8 cellular contexts compared by ENCODE assay signal in genomic region chr11:58578136-58578634, GRCh38. TPM values are rescaled to one million over a fixed set of nuclear protein-coding genes. Genes with fewer than 3 reads are reported as not detected.
DNase-seq lines count a peak whose midpoint lies in the region; ATAC-seq, FAIRE-seq and TF ChIP-seq lines count a peak whose summit lies in the region.

No MANE protein-coding gene starts in this region.

- TF ChIP-seq POLR2A in endothelial cell of umbilical vein (IDR thresholded peaks at IDR 0.05; ENCODE audit: low read depth, low read length) = peak; percentile 19

- POLR2A ChIA-PET in endothelial cell of umbilical vein (lab: Charles Lee) = no interaction called here

- intact Hi-C loops in endothelial cell of umbilical vein (cut with micrococcal nuclease) = loop anchor here (1.0 to 10.0 kb wide), 8 partner anchors 49 to 1263 kb away; partner anchors contain the start of genes FAM111B, MED19 and TMX2

- peaks cover 58% of the 10 kb centered on the region for H3K4me1 ChIP-seq in OCI-LY1 (ENCODE audit: insufficient read depth, low read length, severe bottlenecking)
- peaks cover 51% of the 10 kb centered on the region for H3K4me1 ChIP-seq in endothelial cell of umbilical vein (ENCODE audit: control insufficient read depth, extremely low read depth, insufficient read depth, low read length)
- H3K4me1 ChIP-seq in mesodermal cell (ENCODE audit: control insufficient read depth, insufficient read depth, low read length, poor library complexity, severe bottlenecking) = peaks cover 7% of the 10 kb centered on the region

- no peak for ATAC-seq in HG03280 (IDR thresholded peaks at IDR 0.05; ENCODE audit: unreplicated experiment)

- no peaks in the 10 kb centered on the region for H3K9me3 ChIP-seq in OCI-LY1 (ENCODE audit: low read length)
- no peaks in the 10 kb centered on the region for H3K9me3 ChIP-seq in endothelial cell of umbilical vein (replicated peaks; ENCODE audit: control insufficient read depth, insufficient read depth, low read length)
- no peaks in the 10 kb centered on the region for H3K9me3 ChIP-seq in mesodermal cell (ENCODE audit: control insufficient read depth, low read length)

- FAIRE-seq in endothelial cell of umbilical vein (lab: Jason Lieb, UNC) = peak; percentile 95

- BruUV-seq in endothelial cell of umbilical vein (replicated peaks; lab: Mats Ljungman, UMichigan) = no TSS peak

- H4K20me1 ChIP-seq in OCI-LY1 (ENCODE audit: insufficient read depth, low read length) (no peaks in the 10 kb centered on the region), endothelial cell of umbilical vein (replicated peaks; ENCODE audit: control insufficient read depth, extremely low read depth, insufficient read depth, low read length) (no peaks in the 10 kb centered on the region)

- H3K27me3 ChIP-seq in OCI-LY1 (ENCODE audit: insufficient read depth, low read length) (no peaks in the 10 kb centered on the region), endothelial cell of umbilical vein (ENCODE audit: control insufficient read depth in 2 of 2, insufficient read depth in 2 of 2, low read length in 2 of 2) (no peaks in the 10 kb centered on the region)

- no peaks in the 10 kb centered on the region for H3K9me2 ChIP-seq in OCI-LY1 (ENCODE audit: low read depth, low read length)

- peaks cover 67% of the 10 kb centered on the region for H3K79me2 ChIP-seq in OCI-LY1 (ENCODE audit: insufficient read depth, low read length)
- H3K79me2 ChIP-seq in endothelial cell of umbilical vein (ENCODE audit: control insufficient read depth, insufficient read depth, low read length) = peaks cover 37% of the 10 kb centered on the region

- 0% methylated on average over 16 to 25 of the region's 33 CpGs for WGBS in mesodermal cell (ENCODE audit: insufficient coverage in 2 of 2), 2 experiments

- H3K9ac ChIP-seq in OCI-LY1 (ENCODE audit: low read length) (peak overlapping the region; percentile 92), endothelial cell of umbilical vein (replicated peaks; ENCODE audit: extremely low read depth, insufficient read depth, low read length) (peak overlapping the region; percentile 100)

- H2AFZ ChIP-seq in OCI-LY1 (ENCODE audit: low read length) (no peak overlapping the region), endothelial cell of umbilical vein (ENCODE audit: low read depth, low read length) (peak overlapping the region; percentile 12)

- H3K27ac ChIP-seq in OCI-LY1 (ENCODE audit: low read depth, low read length, poor library complexity, severe bottlenecking) (peak overlapping the region; percentile 99), endothelial cell of umbilical vein (ENCODE audit: insufficient read depth, low read depth, low read length) (peak overlapping the region; percentile 99), mesodermal cell (ENCODE audit: low read depth, low read length, severe bottlenecking) (peak overlapping the region; percentile 100)

- H3K4me2 ChIP-seq in OCI-LY1 (ENCODE audit: low read length) = peak overlapping the region; percentile 95
- H3K4me2 ChIP-seq in endothelial cell of umbilical vein (ENCODE audit: insufficient read depth, low read length) = peak overlapping the region; percentile 78

- CTCF ChIA-PET in endothelial cell of umbilical vein (lab: Charles Lee) = interaction anchor here (0.9 to 5.8 kb wide), 6 partner anchors 10 to 580 kb away, joined by 3 to 62 read pairs (median 6); no protein-coding TSS in a partner anchor

- no peaks in the 10 kb centered on the region for H3K9me1 ChIP-seq in endothelial cell of umbilical vein (replicated peaks; ENCODE audit: control insufficient read depth, extremely low read depth, insufficient read depth, low read length)

- dilution Hi-C loops in endothelial cell of umbilical vein (cut with MboI; ENCODE audit: extremely low pct_ligation_motif_present, low sequenced_read_pairs) = no loop called here

- DNase-seq in Daoy (ENCODE audit: low read depth) (peak; percentile 96), HuH-7.5 (ENCODE audit: low spot score) (peak; percentile 9), activated T-cell treated with anti-CD3 and anti-CD28 coated beads for 4 hours (peak; percentile 86), endothelial cell of umbilical vein (ENCODE audit: low read depth, low spot score) (peak; percentile 99)
- DNase-seq in stimulated activated CD8-positive, alpha-beta memory T cell treated with anti-CD3 and anti-CD28 coated beads, Interleukin-15, amount 100 ng/mL, for 24 hours (ENCODE audit: low read depth) = peak; percentile 78

- H3F3A ChIP-seq in OCI-LY1 (ENCODE audit: insufficient read depth, low read length) = 0 out of 2 replicates have a peak, but pooled peaks cover 3% of the 10 kb centered on the region

- TF ChIP-seq CTCF in OCI-LY1 (IDR thresholded peaks at IDR 0.05; ENCODE audit: low read length) = no peak
- no peak for TF ChIP-seq CTCF in endothelial cell of umbilical vein (IDR thresholded peaks at IDR 0.05; ENCODE audit: extremely low read depth in 1 of 2, insufficient read depth in 1 of 2, low read depth in 1 of 2, low read length in 2 of 2)

- peaks cover 17% of the 10 kb centered on the region for H3K36me3 ChIP-seq in OCI-LY1 (ENCODE audit: insufficient read depth, low read length)
- no peaks in the 10 kb centered on the region for H3K36me3 ChIP-seq in endothelial cell of umbilical vein (ENCODE audit: control insufficient read depth in 2 of 2, extremely low read depth in 1 of 2, insufficient read depth in 2 of 2, low read length in 2 of 2)
- H3K36me3 ChIP-seq in mesodermal cell (ENCODE audit: control insufficient read depth, insufficient read depth, low read length) = no peaks in the 10 kb centered on the region

- peak overlapping the region; percentile 73 for H3K4me3 ChIP-seq in OCI-LY1 (ENCODE audit: low read depth, low read length, poor library complexity, severe bottlenecking)
- H3K4me3 ChIP-seq in endothelial cell of umbilical vein (replicated peaks in 1 of 3; ENCODE audit: insufficient read depth in 1 of 3, low read depth in 1 of 3, low read length in 3 of 3) = peak overlapping the region; percentile 59 to 85 (median 59)
- H3K4me3 ChIP-seq in mesodermal cell (ENCODE audit: extremely low read depth, insufficient read depth, low read length, poor library complexity, severe bottlenecking) = peak overlapping the region; percentile 86

TF ChIP-seq in endothelial cell of umbilical vein, 7 proteins besides CTCF, POLR2A, EP300 and RAD21:
- no peak for TF ChIP-seq EZH2 (IDR thresholded peaks at IDR 0.05; ENCODE audit: borderline replicate concordance, low read depth, low read length, severe bottlenecking)
- peak; percentile 25 for TF ChIP-seq JUN (IDR thresholded peaks at IDR 0.05; ENCODE audit: borderline replicate concordance, insufficient read depth, insufficient read length, low read depth)
TF ChIP-seq in endothelial cell of umbilical vein: peak in this region for 1.

RNA-seq across cellular contexts. Expression of gene ZFP91, which starts 0.7 kb away (rescaled TPM):
- 44.6 and 50.5 TPM in 2 replicates for total RNA-seq in Daoy (2014; rRNA removed; shearing (Covaris generic))
- 51.0 and 52.0 TPM in 2 replicates for total RNA-seq in endothelial cell of umbilical vein
- polyA plus RNA-seq in endothelial cell of umbilical vein = 13.3 and 20.2 TPM in 2 replicates
- 17.8 and 18.3 TPM in 2 replicates for polyA plus RNA-seq in endothelial cell of umbilical vein (2011; cell fraction: cytosol; rRNA removed)
- polyA plus RNA-seq in endothelial cell of umbilical vein (2011; cell fraction: nucleus; rRNA removed) = 21.5 and 33.6 TPM in 2 replicates
- 28.3 and 40.7 TPM in 2 replicates for polyA plus RNA-seq in endothelial cell of umbilical vein (2012)
- 35.3 and 36.9 TPM in 2 replicates for polyA minus RNA-seq in endothelial cell of umbilical vein
- 29.9 TPM for polyA minus RNA-seq in endothelial cell of umbilical vein (2011; cell fraction: cytosol; rRNA and poly(A)+ RNA removed)
- polyA minus RNA-seq in endothelial cell of umbilical vein (2011; cell fraction: nucleus; rRNA and poly(A)+ RNA removed) = 26.0 and 35.7 TPM in 2 replicates
- 29.4 TPM for polyA plus RNA-seq in mesodermal cell (2013, experiment 1 of 2)
- 31.1 TPM for polyA plus RNA-seq in mesodermal cell (2013, experiment 2 of 2)

RNA-seq across cellular contexts. Expression of gene LPXN, which starts 2.5 kb away (rescaled TPM):
- total RNA-seq in Daoy (2014; rRNA removed; shearing (Covaris generic)) = 94.8 and 132 TPM in 2 replicates
- total RNA-seq in endothelial cell of umbilical vein = 3.9 and 6.2 TPM in 2 replicates
- 5.1 and 6.2 TPM in 2 replicates for polyA plus RNA-seq in endothelial cell of umbilical vein
- 5.1 and 5.7 TPM in 2 replicates for polyA plus RNA-seq in endothelial cell of umbilical vein (2011; cell fraction: cytosol; rRNA removed)
- polyA plus RNA-seq in endothelial cell of umbilical vein (2011; cell fraction: nucleus; rRNA removed) = 13.2 and 13.7 TPM in 2 replicates
- 10.0 and 23.0 TPM in 2 replicates for polyA plus RNA-seq in endothelial cell of umbilical vein (2012)
- 7.2 and 14.9 TPM in 2 replicates for polyA minus RNA-seq in endothelial cell of umbilical vein
- polyA minus RNA-seq in endothelial cell of umbilical vein (2011; cell fraction: cytosol; rRNA and poly(A)+ RNA removed) = not detected
- 10.9 and 17.5 TPM in 2 replicates for polyA minus RNA-seq in endothelial cell of umbilical vein (2011; cell fraction: nucleus; rRNA and poly(A)+ RNA removed)
- 2.5 TPM for polyA plus RNA-seq in mesodermal cell (2013, experiment 1 of 2)
- 2.2 TPM for polyA plus RNA-seq in mesodermal cell (2013, experiment 2 of 2)

RNA-seq across cellular contexts. Expression of gene CNTF, which starts 44.3 kb away (rescaled TPM):
- total RNA-seq in Daoy (2014; rRNA removed; shearing (Covaris generic)) = 0.65 and 1.8 TPM in 2 replicates
- total RNA-seq in endothelial cell of umbilical vein = 2.9 and 3.3 TPM in 2 replicates
- 0.53 and 0.84 TPM in 2 replicates for polyA plus RNA-seq in endothelial cell of umbilical vein
- polyA plus RNA-seq in endothelial cell of umbilical vein (2011; cell fraction: cytosol; rRNA removed) = 0.52 and 0.61 TPM in 2 replicates
- polyA plus RNA-seq in endothelial cell of umbilical vein (2011; cell fraction: nucleus; rRNA removed) = 6.8 and 7.6 TPM in 2 replicates
- polyA plus RNA-seq in endothelial cell of umbilical vein (2012) = 0.83 and 1.9 TPM in 2 replicates
- 6.5 and 7.7 TPM in 2 replicates for polyA minus RNA-seq in endothelial cell of umbilical vein
- polyA minus RNA-seq in endothelial cell of umbilical vein (2011; cell fraction: cytosol; rRNA and poly(A)+ RNA removed) = 1.5 TPM
- polyA minus RNA-seq in endothelial cell of umbilical vein (2011; cell fraction: nucleus; rRNA and poly(A)+ RNA removed) = 19.7 and 26.8 TPM in 2 replicates
- 0.63 TPM for polyA plus RNA-seq in mesodermal cell (2013, experiment 1 of 2)
- polyA plus RNA-seq in mesodermal cell (2013, experiment 2 of 2) = 0.66 TPM

Comparison
In these comparisons a context has a peak if more than half of its experiments do, and no peak if none do; other contexts are left out.
1. DNase-seq: peak in every context shown above with its lines; median percentile 99 in endothelial cell of umbilical vein; 96 in Daoy; 86 in activated T-cell treated with anti-CD3 and anti-CD28 coated beads for 4 hours; 78 in stimulated activated CD8-positive, alpha-beta memory T cell treated with anti-CD3 and anti-CD28 coated beads, Interleukin-15, amount 100 ng/mL, for 24 hours; 9 in HuH-7.5.
2. RNA of gene LPXN, which starts 2.5 kb away (total RNA-seq): 94.8 to 132 TPM in Daoy; 3.9 to 6.2 TPM in endothelial cell of umbilical vein; every median in the first group is over 10 times any median in the second.
3. Peak in every context shown above with its lines, with median percentiles within 50 percentile points of each other: H3K27ac ChIP-seq and H3K4me3 ChIP-seq.